In genomic region chr4:57374866-57375595, GRCh38 we compare ENCODE assay signal across 2 cellular contexts.
TF ChIP-seq lines count a peak whose summit lies in the region.

No MANE protein-coding gene starts in this region.

TF ChIP-seq in GM23338, 12 proteins besides CTCF, POLR2A, EP300 and RAD21 (continued from another document):
- peak; percentile 62; the same call in 1 of the 2 replicates for TF ChIP-seq ZNF462 (CRISPR knock-in tag; IDR thresholded peaks at IDR 0.05)

TF ChIP-seq in H1, 55 proteins besides CTCF, POLR2A, EP300 and RAD21 (continued from another document):
- TF ChIP-seq CHD7 (IDR thresholded peaks at IDR 0.05; ENCODE audit: insufficient replicate concordance, low read length): no peak
